ENCODE assay signal across 8 cellular contexts in genomic region chr11:6619021-6619745, GRCh38. TPM values are rescaled to one million over a fixed set of nuclear protein-coding genes. Genes with fewer than 3 reads are reported as not detected.
DNase-seq lines count a peak whose midpoint lies in the region; ATAC-seq and TF ChIP-seq lines count a peak whose summit lies in the region.

TPP1 (minus strand) TSS chr11:6619422; CDS start chr11:6619400, 22 bp downstream.

- no peaks in the 10 kb centered on the region for H3K27me3 Mint-ChIP-seq in CD4-positive, alpha-beta memory T cell
- H3K27me3 Mint-ChIP-seq in activated CD4-positive, alpha-beta memory T cell treated with anti-CD3 and anti-CD28 coated beads for 36 hours: no peaks in the 10 kb centered on the region

- DNase-seq in CD4-positive, alpha-beta memory T cell: peak; percentile 88 to 94 (median 91)
- DNase-seq in HK-2 (ENCODE audit: unreplicated experiment) (peak; percentile 76), NCI-H82 treated with DMSO at 0.1 percent for 48 hours (lab: John Stamatoyannopoulos, UW; ENCODE audit: unreplicated experiment) (peak; percentile 83), ecto neural progenitor cell (ENCODE audit: low spot score) (peak; percentile 91), lower leg skin (ENCODE audit: low spot score in 2 of 2) (peak; percentile 96 to 99)
- peak; percentile 93 for DNase-seq in activated CD4-positive, alpha-beta memory T cell treated with anti-CD3 and anti-CD28 coated beads for 36 hours
- peak; percentile 72 to 79 for DNase-seq in stimulated activated CD4-positive, alpha-beta T cell treated with anti-CD3 and anti-CD28 coated beads, Interleukin-4, amount 100 ng/mL, for 48 hours (ENCODE audit: low read depth in 2 of 2)

- TF ChIP-seq POLR2A in lower leg skin (IDR thresholded peaks at IDR 0.05): peak in 1 of 2 donors; percentile 62

- peak; percentile 99 for ATAC-seq in GM19455 (IDR thresholded peaks at IDR 0.05; ENCODE audit: unreplicated experiment)

- POLR2A ChIA-PET in CD4-positive, alpha-beta memory T cell (lab: Charles Lee; ENCODE audit: partially characterized antibody): interaction anchor here (0.7 to 5.2 kb wide), 31 partner anchors 9 to 216 kb away, joined by 3 to 132 read pairs (median 6); partner anchors contain the start of genes ARFIP2, DCHS1, ILK and MRPL17
- POLR2A ChIA-PET in activated CD4-positive, alpha-beta memory T cell treated with anti-CD3 and anti-CD28 coated beads for 36 hours (lab: Charles Lee): interaction anchor here (0.6 to 2.8 kb wide), 10 partner anchors 8 to 229 kb away, joined by 3 to 23 read pairs (median 4); partner anchors contain the start of genes ILK, MRPL17, RRP8 and SMPD1

- H3K36me3 ChIP-seq in CD4-positive, alpha-beta memory T cell (ENCODE audit: insufficient read depth, low read length): peaks cover 10% of the 10 kb centered on the region

- no peaks in the 10 kb centered on the region for H3K9me3 ChIP-seq in CD4-positive, alpha-beta memory T cell (ENCODE audit: control insufficient read depth in 1 of 2, low read length in 2 of 2)

- no peak within 1 kb of the TSS for H3K27ac Mint-ChIP-seq in CD4-positive, alpha-beta memory T cell
- no peak within 1 kb of the TSS for H3K27ac Mint-ChIP-seq in activated CD4-positive, alpha-beta memory T cell treated with anti-CD3 and anti-CD28 coated beads for 36 hours

- CTCF ChIA-PET in CD4-positive, alpha-beta memory T cell (lab: Charles Lee; ENCODE audit: partially characterized antibody): interaction anchor here (0.8 to 4.1 kb wide), 27 partner anchors 8 to 240 kb away, joined by 3 to 72 read pairs (median 6); partner anchors contain the start of genes ILK, MRPL17 and RRP8
- CTCF ChIA-PET in activated CD4-positive, alpha-beta memory T cell treated with anti-CD3 and anti-CD28 coated beads for 36 hours (lab: Charles Lee): interaction anchor here (0.7 to 3.9 kb wide), 19 partner anchors 9 to 240 kb away, joined by 3 to 35 read pairs (median 5); partner anchors contain the start of genes ARFIP2, ILK, MRPL17 and RRP8

- no peaks in the 10 kb centered on the region for H3K9me3 Mint-ChIP-seq in CD4-positive, alpha-beta memory T cell
- no peaks in the 10 kb centered on the region for H3K9me3 Mint-ChIP-seq in activated CD4-positive, alpha-beta memory T cell treated with anti-CD3 and anti-CD28 coated beads for 36 hours

- H3K4me1 ChIP-seq in CD4-positive, alpha-beta memory T cell (ENCODE audit: insufficient read depth, low read length): peaks cover 29% of the 10 kb centered on the region

- no peaks in the 10 kb centered on the region for H3K27me3 ChIP-seq in CD4-positive, alpha-beta memory T cell (ENCODE audit: insufficient read depth, low read length)

- intact Hi-C loops in CD4-positive, alpha-beta memory T cell (cut with micrococcal nuclease): loop anchor here (1.0 to 10.0 kb wide), 6 partner anchors 15 to 204 kb away; partner anchors contain the start of genes APBB1, DCHS1 and MRPL17
- intact Hi-C loops in activated CD4-positive, alpha-beta memory T cell treated with anti-CD3 and anti-CD28 coated beads for 36 hours (cut with micrococcal nuclease): loop anchor here (1.0 to 10.0 kb wide), 4 partner anchors 28 to 1056 kb away; partner anchors contain the start of genes CYB5R2, MRPL17 and TRIM5
- intact Hi-C loops in lower leg skin (cut with DNase I; ENCODE audit: low total_unique reads): no loop called here

- H3K27ac ChIP-seq in CD4-positive, alpha-beta memory T cell (ENCODE audit: low read depth, low read length): peak within 1 kb of the TSS; percentile 90

- H3K36me3 Mint-ChIP-seq in CD4-positive, alpha-beta memory T cell: peaks cover 9 to 10% of the 10 kb centered on the region in 2 donors
- peaks cover 6% of the 10 kb centered on the region for H3K36me3 Mint-ChIP-seq in activated CD4-positive, alpha-beta memory T cell treated with anti-CD3 and anti-CD28 coated beads for 36 hours

- H3K4me3 ChIP-seq in CD4-positive, alpha-beta memory T cell (ENCODE audit: low read length in 2 of 2): peak within 1 kb of the TSS; percentile 68 to 86
- H3K4me3 ChIP-seq in lower leg skin (ENCODE audit: low read depth, poor library complexity, severe bottlenecking): peak within 1 kb of the TSS; percentile 56

- 1% methylated on average over 16 of the region's 16 CpGs for WGBS in lower leg skin, 2 donors

- TF ChIP-seq CTCF in lower leg skin (IDR thresholded peaks at IDR 0.05): no peak

- peaks cover 6 to 12% (median 9%) of the 10 kb centered on the region in 4 donors for H3K4me1 Mint-ChIP-seq in CD4-positive, alpha-beta memory T cell
- H3K4me1 Mint-ChIP-seq in activated CD4-positive, alpha-beta memory T cell treated with anti-CD3 and anti-CD28 coated beads for 36 hours (ENCODE audit: low read depth): peaks cover 10% of the 10 kb centered on the region

- H3K4me3 Mint-ChIP-seq in CD4-positive, alpha-beta memory T cell: no peak within 1 kb of the TSS
- no peak within 1 kb of the TSS for H3K4me3 Mint-ChIP-seq in activated CD4-positive, alpha-beta memory T cell treated with anti-CD3 and anti-CD28 coated beads for 36 hours

RNA-seq across cellular contexts. Expression of gene TPP1, which starts in this region (rescaled TPM):
- 100 to 1,000 TPM; 194 to 198 TPM for total RNA-seq in CD4-positive, alpha-beta memory T cell
- polyA plus RNA-seq in CD4-positive, alpha-beta memory T cell: 100 to 1,000 TPM; 103 to 144 TPM
- total RNA-seq in activated CD4-positive, alpha-beta memory T cell treated with anti-CD3 and anti-CD28 coated beads for 36 hours: 10 to 100 TPM; 53.2 to 56.6 TPM
- total RNA-seq in lower leg skin: 10 to 100 TPM; 49.6 to 65.3 (median 57.9) TPM

Comparison
In these comparisons a context has a peak if more than half of its experiments do, and no peak if none do; other contexts are left out.
1. Peak in every context shown above with its lines: DNase-seq, ATAC-seq, H3K4me3 ChIP-seq and H3K27ac ChIP-seq.